ENCODE assay signal across 1 cellular context in genomic region chr1:211579434-211580302, GRCh38.
A peak's percentile ranks its signal among the peaks of the same experiment; 100 is the strongest.
TF ChIP-seq lines count a peak whose summit lies in the region.

No MANE protein-coding gene starts in this region.

TF ChIP-seq in HepG2, 621 proteins besides CTCF, POLR2A, EP300 and RAD21 (continued from another document and continues in another):
- TF ChIP-seq SKIL (CRISPR knock-in tag; IDR thresholded peaks at IDR 0.05; ENCODE audit: borderline replicate concordance) (peak; percentile 55; the same call in 1 of the 2 replicates), ZNF367 (CRISPR knock-in tag; IDR thresholded peaks at IDR 0.05; ENCODE audit: borderline replicate concordance) (no peak), HMGXB3 (CRISPR knock-in tag; IDR thresholded peaks at IDR 0.05; ENCODE audit: borderline replicate concordance) (peak; percentile 25; the same call in 1 of the 2 replicates), FIP1L1 (IDR thresholded peaks at IDR 0.05; ENCODE audit: borderline replicate concordance, insufficient read depth, low read depth, low read length) (no peak), ESRRA (CRISPR knock-in tag; IDR thresholded peaks at IDR 0.05; ENCODE audit: low read depth) (peak; percentile 71; the same call in 1 of the 2 replicates), ZNF558 (CRISPR knock-in tag; IDR thresholded peaks at IDR 0.05; ENCODE audit: borderline replicate concordance) (peak; percentile 77; the same call in 1 of the 2 replicates), DMAP1 (CRISPR knock-in tag; IDR thresholded peaks at IDR 0.05) (0 out of 2 replicates have a peak, but pooled peaks have one; percentile 32), TCF12 (IDR thresholded peaks at IDR 0.05) (no peak), TCF12 (CRISPR knock-in tag; IDR thresholded peaks at IDR 0.05) (peak; percentile 81; the same call in 1 of the 2 replicates), PAXIP1 (CRISPR knock-in tag; conservative IDR thresholded peaks at IDR 0.05) (peak; percentile 83), PBX2 (CRISPR knock-in tag; IDR thresholded peaks at IDR 0.05) (peak; percentile 41; the same call in 1 of the 2 replicates), PHF20 (CRISPR knock-in tag; IDR thresholded peaks at IDR 0.05) (peak; percentile 52), PPARG (CRISPR knock-in tag; conservative IDR thresholded peaks at IDR 0.05) (0 out of 2 replicates have a peak, but pooled peaks have one; percentile 22), ZNF256 (CRISPR knock-in tag; conservative IDR thresholded peaks at IDR 0.05) (0 out of 2 replicates have a peak, but pooled peaks have one; percentile 84), ARID5B (CRISPR knock-in tag; IDR thresholded peaks at IDR 0.05) (peak; percentile 71; the same call in 1 of the 2 replicates), GMEB1 (CRISPR knock-in tag; IDR thresholded peaks at IDR 0.05; ENCODE audit: borderline replicate concordance) (peak; percentile 47; the same call in 1 of the 2 replicates), GTF3A (CRISPR knock-in tag; conservative IDR thresholded peaks at IDR 0.05) (no peak), MTA3 (CRISPR knock-in tag; IDR thresholded peaks at IDR 0.05) (no peak), THAP11 (CRISPR knock-in tag; IDR thresholded peaks at IDR 0.05) (peak; percentile 58; the same call in 1 of the 2 replicates), ZNF724P (CRISPR knock-in tag; IDR thresholded peaks at IDR 0.05; ENCODE audit: borderline replicate concordance) (0 out of 2 replicates have a peak, but pooled peaks have one; percentile 52), ZNF430 (CRISPR knock-in tag; IDR thresholded peaks at IDR 0.05) (no peak), ZMAT5 (CRISPR knock-in tag; IDR thresholded peaks at IDR 0.05; ENCODE audit: borderline replicate concordance, low read depth) (no peak), SRSF4 (IDR thresholded peaks at IDR 0.05; ENCODE audit: low read depth, low read length, poor library complexity, severe bottlenecking) (no peak), ZNF138 (CRISPR knock-in tag; IDR thresholded peaks at IDR 0.05; ENCODE audit: low read depth) (0 out of 2 replicates have a peak, but pooled peaks have one; percentile 17), ISX (CRISPR knock-in tag; conservative IDR thresholded peaks at IDR 0.05) (no peak), E2F2 (CRISPR knock-in tag; IDR thresholded peaks at IDR 0.05; ENCODE audit: borderline replicate concordance) (0 out of 2 replicates have a peak, but pooled peaks have one; percentile 42), ZNF83 (CRISPR knock-in tag; IDR thresholded peaks at IDR 0.05; ENCODE audit: borderline replicate concordance) (no peak), ZNF761 (CRISPR knock-in tag; conservative IDR thresholded peaks at IDR 0.05) (no peak), IRF2 (CRISPR knock-in tag; IDR thresholded peaks at IDR 0.05) (no peak), SP5 (CRISPR knock-in tag; IDR thresholded peaks at IDR 0.05; ENCODE audit: borderline replicate concordance, low read depth) (peak; percentile 28), RXRA (CRISPR knock-in tag; IDR thresholded peaks at IDR 0.05) (peak; percentile 95), ZHX1 (CRISPR knock-in tag; IDR thresholded peaks at IDR 0.05; ENCODE audit: low read depth) (0 out of 2 replicates have a peak, but pooled peaks have one; percentile 30), FOXA3 (CRISPR knock-in tag; IDR thresholded peaks at IDR 0.05) (peak; percentile 42), FOXO1 (CRISPR knock-in tag; IDR thresholded peaks at IDR 0.05) (peak; percentile 63), ZSCAN20 (CRISPR knock-in tag; IDR thresholded peaks at IDR 0.05; ENCODE audit: borderline replicate concordance) (no peak)
